9 cellular contexts compared by ENCODE assay signal in the genomic region with DNA sequence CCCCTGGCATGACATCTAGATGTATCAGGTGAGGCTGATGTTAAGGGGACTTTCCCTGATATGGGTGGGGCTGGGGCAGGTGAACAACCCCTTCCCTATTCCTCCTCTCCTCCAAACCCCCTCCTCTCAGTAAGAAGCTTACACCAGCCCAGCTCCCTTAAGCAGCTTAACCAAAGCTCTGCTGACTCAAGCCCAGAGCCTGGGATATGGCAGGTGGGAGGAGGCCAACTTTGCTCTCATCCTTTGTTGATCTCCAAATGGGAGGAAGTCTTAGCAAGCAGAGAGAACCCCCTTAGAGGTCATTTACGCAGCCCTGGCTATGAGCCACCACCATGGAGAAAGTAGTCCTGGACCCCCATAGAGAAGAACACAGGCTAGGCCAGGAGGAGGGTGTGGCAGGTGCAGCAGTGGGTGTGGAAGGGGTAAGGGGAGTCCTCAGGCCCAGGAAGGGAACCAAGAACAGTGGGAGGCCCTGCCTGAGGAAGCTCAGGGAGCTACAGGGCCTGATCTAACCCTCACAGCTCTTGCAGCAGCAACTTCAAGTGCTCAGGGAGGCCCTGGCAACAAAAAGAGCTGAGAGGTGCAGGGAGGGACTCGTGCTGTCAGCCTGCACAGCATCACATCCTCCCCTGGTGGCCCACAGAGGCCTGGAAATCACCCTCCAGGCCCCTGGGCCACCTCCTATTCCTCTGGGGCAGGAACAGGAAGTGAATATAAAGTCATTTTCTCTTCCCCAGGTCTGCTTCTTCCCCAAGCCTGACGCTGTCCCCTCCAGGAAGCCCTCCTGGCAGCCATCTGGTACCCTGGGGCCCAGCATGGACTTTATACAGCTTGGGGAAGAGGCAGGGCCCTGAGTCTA. TPM values are rescaled to one million over a fixed set of nuclear protein-coding genes. Genes with fewer than 3 reads are reported as not detected.
DNase-seq lines count a peak whose midpoint lies in the region; ATAC-seq and TF ChIP-seq lines count a peak whose summit lies in the region.
"Had no signal": no experiment of that assay in that cellular context is flagged by ENCODE, and none has a peak within 500 bp of the region (broad histone marks: within the 10 kb centered on the region; RNA-seq: fewer than 3 reads in every experiment).

No MANE protein-coding gene starts in this region.

- H4K91ac ChIP-seq in IMR-90 (ENCODE audit: insufficient read depth, low read depth, low read length) = no peak overlapping the region

- H4K8ac ChIP-seq in IMR-90 (ENCODE audit: low read depth in 2 of 2, low read length in 2 of 2) = no peak overlapping the region

- BruUV-seq in IMR-90 (replicated peaks; lab: Mats Ljungman, UMichigan) = no TSS peak

- no peak overlapping the region for H3K18ac ChIP-seq in IMR-90 (ENCODE audit: low read depth, low read length)

- no peaks in the 10 kb centered on the region for H3K9me3 ChIP-seq in IMR-90 (ENCODE audit: control insufficient read depth, insufficient read depth, low read length)

- POLR2A ChIA-PET in IMR-90 (lab: Charles Lee; ENCODE audit: unreplicated experiment) = no interaction called here

- TF ChIP-seq CTCF in GM12874 (IDR thresholded peaks at IDR 0.05; ENCODE audit: insufficient read depth, low read depth, low read length) = peak; percentile 32; the same call in 1 of the 2 replicates
- TF ChIP-seq CTCF in IMR-90 (conservative IDR thresholded peaks at IDR 0.05; ENCODE audit: low read depth, low read length) = no peak

- H3K4me2 ChIP-seq in IMR-90 (ENCODE audit: low read depth, low read length) = no peak overlapping the region

- H3K23ac ChIP-seq in IMR-90 (ENCODE audit: low read depth, low read length) = no peak overlapping the region

- no peak overlapping the region for H2AK5ac ChIP-seq in IMR-90 (ENCODE audit: low read depth, low read length)

- no peak overlapping the region for H3K27ac ChIP-seq in IMR-90 (ENCODE audit: insufficient read depth, low read length)

- H3K9ac ChIP-seq in IMR-90 (ENCODE audit: low read depth, low read length) = no peak overlapping the region

- no peak overlapping the region for H3K4ac ChIP-seq in IMR-90 (ENCODE audit: low read depth, low read length)

- H2AFZ ChIP-seq in IMR-90 (replicated peaks; ENCODE audit: low read length, poor library complexity) = no peak overlapping the region

- peaks cover 6% of the 10 kb centered on the region for H3K4me1 ChIP-seq in IMR-90 (ENCODE audit: control insufficient read depth, insufficient read depth, low read length)

- CTCF ChIA-PET in IMR-90 (lab: Yijun Ruan, JAX) = interaction anchor here (1.0 kb wide), 1 partner anchor 8 kb away, joined by 3 read pairs; no protein-coding TSS in a partner anchor

- H2AK9ac ChIP-seq in IMR-90 (replicated peaks; ENCODE audit: low read depth, low read length, poor library complexity) = peak overlapping the region; percentile 25

- H4K20me1 ChIP-seq in IMR-90 (ENCODE audit: insufficient read depth, low read length) = peaks cover 13% of the 10 kb centered on the region

- no peaks in the 10 kb centered on the region for H3K27me3 ChIP-seq in IMR-90 (ENCODE audit: control insufficient read depth, insufficient read depth, low read length)

- intact Hi-C loops in IMR-90 (cut with micrococcal nuclease) (loop anchor here (10.0 kb wide), 1 partner anchor 145 kb away; a partner anchor contains a TSS), posterior vena cava (cut with DNase I) (no loop called here)

- peaks cover 18% of the 10 kb centered on the region for H3K36me3 ChIP-seq in IMR-90 (ENCODE audit: control insufficient read depth, insufficient read depth, low read length)

- H3K9me1 ChIP-seq in IMR-90 (ENCODE audit: insufficient read depth, low read length) = peaks cover 10% of the 10 kb centered on the region; the same call in 1 of the 2 replicates

- H3K79me1 ChIP-seq in IMR-90 (ENCODE audit: low read depth in 1 of 2, low read length in 2 of 2) = peaks cover 14 to 27% of the 10 kb centered on the region in 2 experiments

- DNase-seq in IMR-90 (no peak), activated T-cell treated with anti-CD3 and anti-CD28 coated beads for 24 hours (ENCODE audit: low read depth) (peak; percentile 30), posterior vena cava (ENCODE audit: low spot score) (peak; percentile 80), hepatic stellate cell (ENCODE audit: low spot score) (no peak), NCI-H2081 treated with DMSO at 0.1 percent for 48 hours (lab: John Stamatoyannopoulos, UW) (no peak)

- ATAC-seq in IMR-90 (ENCODE audit: low read depth) (no peak), HG02885 (IDR thresholded peaks at IDR 0.05; ENCODE audit: poor library complexity, unreplicated experiment) (no peak), HG03439 (IDR thresholded peaks at IDR 0.05; ENCODE audit: unreplicated experiment) (no peak)

- dilution Hi-C loops in IMR-90 (cut with HindIII; ENCODE audit: low sequenced_read_pairs, unreplicated experiment) = no loop called here

- no peak for TF ChIP-seq RAD21 in IMR-90 (IDR thresholded peaks at IDR 0.05; ENCODE audit: low read length)

- H4K5ac ChIP-seq in IMR-90 (ENCODE audit: low read depth, low read length) = no peak overlapping the region

- TF ChIP-seq POLR2A in IMR-90 (IDR thresholded peaks at IDR 0.05; ENCODE audit: low read depth, low read length) = no peak

- no peak overlapping the region for H2BK15ac ChIP-seq in IMR-90 (ENCODE audit: low read depth, low read length)

- H2BK120ac ChIP-seq in IMR-90 (ENCODE audit: low read depth, low read length) = no peak overlapping the region

- no CpG with 5 or more reads among the region's 3 CpGs for WGBS in IMR-90 (ENCODE audit: extremely low coverage in 2 of 2, insufficient read length in 1 of 2), 2 experiments

- H2BK20ac ChIP-seq in IMR-90 (ENCODE audit: low read depth, low read length) = no peak overlapping the region

- in situ Hi-C loops in IMR-90 (cut with MboI; ENCODE audit: low sequenced_read_pairs) = no loop called here

- no peak overlapping the region for H3K56ac ChIP-seq in IMR-90 (ENCODE audit: extremely low read depth, insufficient read depth, low read length)

- H3K14ac ChIP-seq in IMR-90 (replicated peaks; ENCODE audit: low read depth, low read length) = no peak overlapping the region

- H3K4me3 ChIP-seq in IMR-90 (ENCODE audit: insufficient read depth, low read depth, low read length) = no peak overlapping the region

- H2BK5ac ChIP-seq in IMR-90 (ENCODE audit: low read depth, low read length, poor library complexity, severe bottlenecking) = no peak overlapping the region

TF ChIP-seq in IMR-90, 13 proteins besides CTCF, POLR2A, EP300 and RAD21 (continues in another document):
- TF ChIP-seq SMC3 (IDR thresholded peaks at IDR 0.05; ENCODE audit: low read depth, low read length) (no peak), CHD1 (IDR thresholded peaks at IDR 0.05; ENCODE audit: low read depth, low read length) (no peak), MAZ (IDR thresholded peaks at IDR 0.05; ENCODE audit: borderline replicate concordance, low read depth, low read length) (no peak), MXI1 (IDR thresholded peaks at IDR 0.05; ENCODE audit: borderline replicate concordance, low read depth, low read length) (no peak), MAFK (IDR thresholded peaks at IDR 0.05; ENCODE audit: low read depth, low read length) (no peak), RCOR1 (IDR thresholded peaks at IDR 0.05; ENCODE audit: insufficient replicate concordance, low read length) (no peak), RFX5 (IDR thresholded peaks at IDR 0.05; ENCODE audit: low read depth, low read length) (no peak), BHLHE40 (IDR thresholded peaks at IDR 0.05; ENCODE audit: low read depth, low read length) (no peak), FOS (IDR thresholded peaks at IDR 0.05; ENCODE audit: low read depth, low read length) (no peak), CEBPB (IDR thresholded peaks at IDR 0.05; ENCODE audit: low read depth, low read length) (no peak), NFE2L2 (IDR thresholded peaks at IDR 0.05; ENCODE audit: low read depth, low read length) (no peak)
- TF ChIP-seq, protein P1, sequence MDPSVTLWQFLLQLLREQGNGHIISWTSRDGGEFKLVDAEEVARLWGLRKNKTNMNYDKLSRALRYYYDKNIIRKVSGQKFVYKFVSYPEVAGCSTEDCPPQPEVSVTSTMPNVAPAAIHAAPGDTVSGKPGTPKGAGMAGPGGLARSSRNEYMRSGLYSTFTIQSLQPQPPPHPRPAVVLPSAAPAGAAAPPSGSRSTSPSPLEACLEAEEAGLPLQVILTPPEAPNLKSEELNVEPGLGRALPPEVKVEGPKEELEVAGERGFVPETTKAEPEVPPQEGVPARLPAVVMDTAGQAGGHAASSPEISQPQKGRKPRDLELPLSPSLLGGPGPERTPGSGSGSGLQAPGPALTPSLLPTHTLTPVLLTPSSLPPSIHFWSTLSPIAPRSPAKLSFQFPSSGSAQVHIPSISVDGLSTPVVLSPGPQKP (IDR thresholded peaks at IDR 0.05; ENCODE audit: borderline replicate concordance, low read depth, low read length) = no peak

RNA-seq across cellular contexts. Expression of a gene that starts 2.9 kb away (rescaled TPM):
- total RNA-seq in IMR-90 (2012; rRNA removed) (21.7 and 22.4 TPM in 2 replicates), posterior vena cava (10 to 100 TPM; 12.9 to 15.6 TPM)
- 57.4 and 63.2 TPM in 2 replicates for polyA plus RNA-seq in IMR-90 (2012; rRNA removed)
- 35.2 and 70.5 TPM in 2 replicates for polyA plus RNA-seq in IMR-90 (2012; cell fraction: cytosol; rRNA removed)
- 149 and 192 TPM in 2 replicates for polyA plus RNA-seq in IMR-90 (2012; cell fraction: nucleus; rRNA removed; ENCODE audit: low replicate concordance)

RNA-seq across cellular contexts. Expression of a gene that starts 21.8 kb away (rescaled TPM):
- 27.5 and 28.7 TPM in 2 replicates for total RNA-seq in IMR-90 (2012; rRNA removed)
- polyA plus RNA-seq in IMR-90 (2012; rRNA removed) = 77.9 and 78.9 TPM in 2 replicates
- 51.4 and 88.9 TPM in 2 replicates for polyA plus RNA-seq in IMR-90 (2012; cell fraction: cytosol; rRNA removed)
- 62.4 and 74.4 TPM in 2 replicates for polyA plus RNA-seq in IMR-90 (2012; cell fraction: nucleus; rRNA removed; ENCODE audit: low replicate concordance)
- 10 to 100 TPM; 27.6 to 33.8 TPM for total RNA-seq in posterior vena cava

RNA-seq across cellular contexts. Expression of a gene that starts 27.2 kb away (rescaled TPM):
- total RNA-seq in IMR-90 (2012; rRNA removed) (46.1 and 47.0 TPM in 2 replicates), posterior vena cava (1 to 10 TPM; 6.9 to 8.4 TPM)
- 62.6 and 69.7 TPM in 2 replicates for polyA plus RNA-seq in IMR-90 (2012; rRNA removed)
- polyA plus RNA-seq in IMR-90 (2012; cell fraction: cytosol; rRNA removed) = 65.0 and 142 TPM in 2 replicates
- polyA plus RNA-seq in IMR-90 (2012; cell fraction: nucleus; rRNA removed; ENCODE audit: low replicate concordance) = 65.0 and 66.5 TPM in 2 replicates

RNA-seq across cellular contexts. Expression of a gene that starts 43.4 kb away (rescaled TPM):
- total RNA-seq in IMR-90 (2012; rRNA removed) = not detected in 2 replicates
- not detected in 2 replicates for polyA plus RNA-seq in IMR-90 (2012; rRNA removed)
- not detected in 2 replicates for polyA plus RNA-seq in IMR-90 (2012; cell fraction: cytosol; rRNA removed)
- not detected in 2 replicates for polyA plus RNA-seq in IMR-90 (2012; cell fraction: nucleus; rRNA removed; ENCODE audit: low replicate concordance)
- not detected for total RNA-seq in posterior vena cava
- total RNA-seq: T-helper 1 cell treated with Interleukin-12 subunit alpha and Interleukin-12 subunit beta and Interleukin-4 antibody, amounts not matched to agents 30 ng/mL and 1 ng/mL, for 36 hours had no signal

RNA-seq across cellular contexts. Expression of a gene that starts 49.3 kb away (rescaled TPM):
- total RNA-seq in IMR-90 (2012; rRNA removed) (55.5 and 60.8 TPM in 2 replicates), posterior vena cava (1 to 10 TPM; 1.8 to 1.9 TPM)
- polyA plus RNA-seq in IMR-90 (2012; rRNA removed) = 40.3 and 47.3 TPM in 2 replicates
- polyA plus RNA-seq in IMR-90 (2012; cell fraction: cytosol; rRNA removed) = 11.7 and 27.3 TPM in 2 replicates
- 39.8 and 75.8 TPM in 2 replicates for polyA plus RNA-seq in IMR-90 (2012; cell fraction: nucleus; rRNA removed; ENCODE audit: low replicate concordance)

Comparison
In these comparisons a context has a peak if more than half of its experiments do, and no peak if none do; other contexts are left out.
1. DNase-seq: peak in activated T-cell treated with anti-CD3 and anti-CD28 coated beads for 24 hours (single experiment) and posterior vena cava (single experiment); none in IMR-90 (single experiment), hepatic stellate cell (single experiment) and NCI-H2081 treated with DMSO at 0.1 percent for 48 hours (single experiment).